In genomic region chr2:106995560-106995959, GRCh38 we compare ENCODE assay signal across 1 cellular context.
TF ChIP-seq lines count a peak whose summit lies in the region.

No MANE protein-coding gene starts in this region.

TF ChIP-seq in GM23338, 12 proteins besides CTCF, POLR2A, EP300 and RAD21:
- TF ChIP-seq ZNF462 (CRISPR knock-in tag; IDR thresholded peaks at IDR 0.05) (no peak), ZNF114 (CRISPR knock-in tag; IDR thresholded peaks at IDR 0.05) (no peak), EZH2phosphoT487 (IDR thresholded peaks at IDR 0.05; ENCODE audit: unreplicated experiment) (no peak), POLR2AphosphoS5 (IDR thresholded peaks at IDR 0.05; ENCODE audit: low read depth) (no peak), JUNB (IDR thresholded peaks at IDR 0.05; ENCODE audit: unreplicated experiment) (no peak), NANOG (IDR thresholded peaks at IDR 0.05; ENCODE audit: borderline replicate concordance) (no peak), ETS1 (IDR thresholded peaks at IDR 0.05) (no peak), CREB1 (CRISPR knock-in tag; IDR thresholded peaks at IDR 0.05; ENCODE audit: low read depth) (no peak), EZH2 (IDR thresholded peaks at IDR 0.05; ENCODE audit: low read depth, unreplicated experiment) (no peak), ZNF331 (CRISPR knock-in tag; IDR thresholded peaks at IDR 0.05; ENCODE audit: low read depth) (no peak), REST (IDR thresholded peaks at IDR 0.05; ENCODE audit: unreplicated experiment) (no peak), STAT1 (IDR thresholded peaks at IDR 0.05; ENCODE audit: unreplicated experiment) (no peak)
